ENCODE assay signal across 8 cellular contexts in the genomic region with DNA sequence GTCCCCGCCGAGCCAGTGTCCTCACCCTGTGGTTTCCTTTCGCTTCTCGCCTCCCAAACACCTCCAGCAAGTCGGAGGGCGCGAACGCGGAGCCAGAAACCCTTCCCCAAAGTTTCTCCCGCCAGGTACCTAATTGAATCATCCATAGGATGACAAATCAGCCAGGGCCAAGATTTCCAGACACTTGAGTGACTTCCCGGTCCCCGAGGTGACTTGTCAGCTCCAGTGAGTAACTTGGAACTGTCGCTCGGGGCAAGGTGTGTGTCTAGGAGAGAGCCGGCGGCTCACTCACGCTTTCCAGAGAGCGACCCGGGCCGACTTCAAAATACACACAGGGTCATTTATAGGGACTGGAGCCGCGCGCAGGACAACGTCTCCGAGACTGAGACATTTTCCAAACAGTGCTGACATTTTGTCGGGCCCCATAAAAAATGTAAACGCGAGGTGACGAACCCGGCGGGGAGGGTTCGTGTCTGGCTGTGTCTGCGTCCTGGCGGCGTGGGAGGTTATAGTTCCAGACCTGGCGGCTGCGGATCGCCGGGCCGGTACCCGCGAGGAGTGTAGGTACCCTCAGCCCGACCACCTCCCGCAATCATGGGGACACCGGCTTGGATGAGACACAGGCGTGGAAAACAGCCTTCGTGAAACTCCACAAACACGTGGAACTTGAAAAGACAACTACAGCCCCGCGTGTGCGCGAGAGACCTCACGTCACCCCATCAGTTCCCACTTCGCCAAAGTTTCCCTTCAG. TPM values are rescaled to one million over a fixed set of nuclear protein-coding genes. Genes with fewer than 3 reads are reported as not detected.
DNase-seq lines count a peak whose midpoint lies in the region; ATAC-seq and TF ChIP-seq lines count a peak whose summit lies in the region.

No MANE protein-coding gene starts in this region.

- no peaks in the 10 kb centered on the region for H3K36me3 Mint-ChIP-seq in GM23338 (ENCODE audit: low read depth)

- peaks cover 15% of the 10 kb centered on the region for H3K4me1 Mint-ChIP-seq in GM23338

- H3K27ac ChIP-seq in GM23338 (ENCODE audit: low read depth) (no peak overlapping the region), PC-9 (peak overlapping the region; percentile 94), adipose tissue (ENCODE audit: low read depth, low read length) (peak overlapping the region; percentile 91), sigmoid colon (peak overlapping the region; percentile 78 to 93 (median 92))

- peaks cover 68% of the 10 kb centered on the region for H3K27me3 ChIP-seq in GM23338 (ENCODE audit: insufficient read depth)
- no peaks in the 10 kb centered on the region for H3K27me3 ChIP-seq in PC-9 (ENCODE audit: insufficient read depth, low read depth)
- H3K27me3 ChIP-seq in sigmoid colon, result no peaks in the 10 kb centered on the region

- H2AFZ ChIP-seq in GM23338 (peak overlapping the region; percentile 96), PC-9 (peak overlapping the region; percentile 86)

- H3F3A ChIP-seq in GM23338 (replicated peaks; ENCODE audit: low read depth) (no peaks in the 10 kb centered on the region), PC-9 (ENCODE audit: insufficient read depth, low read depth) (peaks cover 41% of the 10 kb centered on the region)

- ATAC-seq in GM23338 (0 out of 3 replicates have a peak, but pooled peaks have one; percentile 2), GM19324 (IDR thresholded peaks at IDR 0.05; ENCODE audit: low FRiP score, unreplicated experiment) (no peak)

- no peak for TF ChIP-seq CTCF in GM23338 (conservative IDR thresholded peaks at IDR 0.05; ENCODE audit: low read depth in 2 of 2)
- TF ChIP-seq CTCF in PC-9 (conservative IDR thresholded peaks at IDR 0.05), result no peak
- no peak for TF ChIP-seq CTCF in sigmoid colon (IDR thresholded peaks at IDR 0.05)

- H3K4me2 ChIP-seq in GM23338, result peak overlapping the region; percentile 96
- H3K4me2 ChIP-seq in PC-9, result peak overlapping the region; percentile 95

- DNase-seq in D341Med (ENCODE audit: low spot score) (peak; percentile 42), GM23338 (ENCODE audit: low spot score) (peak; percentile 51), PC-9 (peak; percentile 39 to 76), hepatic stellate cell (ENCODE audit: low spot score) (peak; percentile 29), sigmoid colon (peak; percentile 70), OCI-M2 (lab: John Stamatoyannopoulos, UW; ENCODE audit: unreplicated experiment) (no peak)

- POLR2A ChIA-PET in PC-9 (lab: Charles Lee; ENCODE audit: unreplicated experiment), result no interaction called here

- no peaks in the 10 kb centered on the region for H3K9me3 Mint-ChIP-seq in GM23338

- TF ChIP-seq POLR2A in sigmoid colon (IDR thresholded peaks at IDR 0.05), result no peak

- H3K4me1 ChIP-seq in GM23338 (ENCODE audit: insufficient read depth), result peaks cover 4% of the 10 kb centered on the region; the same call in 1 of the 2 replicates
- peaks cover 47% of the 10 kb centered on the region for H3K4me1 ChIP-seq in PC-9 (replicated peaks; ENCODE audit: insufficient read depth)
- peaks cover 0 to 17% (median 4%) of the 10 kb centered on the region in 4 donors for H3K4me1 ChIP-seq in sigmoid colon

- WGBS in adipose tissue, 3 donors, result 0 to 1% (median 0%) methylated on average over 54 of the region's 54 CpGs
- 0 to 1% methylated on average over 54 of the region's 54 CpGs for WGBS in sigmoid colon, 2 donors

- H3K9me2 ChIP-seq in GM23338 (ENCODE audit: insufficient read depth) (no peaks in the 10 kb centered on the region), PC-9 (ENCODE audit: insufficient read depth) (no peaks in the 10 kb centered on the region)

- peaks cover 40% of the 10 kb centered on the region for H3K27me3 Mint-ChIP-seq in GM23338 (ENCODE audit: insufficient read depth, low read depth, poor library complexity)

- peak overlapping the region; percentile 85 for H3K4me3 ChIP-seq in GM23338
- H3K4me3 ChIP-seq in PC-9, result peak overlapping the region; percentile 90
- H3K4me3 ChIP-seq in sigmoid colon, result peak overlapping the region; percentile 61 to 86 (median 66)

- intact Hi-C loops in PC-9 (cut with micrococcal nuclease; ENCODE audit: unreplicated experiment) (loop anchor here (1.0 to 10.0 kb wide), 7 partner anchors 36 to 566 kb away; no protein-coding TSS in a partner anchor), sigmoid colon (cut with DNase I) (loop anchor here (5.0 to 10.0 kb wide), 4 partner anchors 221 to 771 kb away; partner anchors contain the start of genes JAK2 and RFX3)

- CTCF ChIA-PET in PC-9 (lab: Charles Lee), result interaction anchor here (0.6 kb wide), 1 partner anchor 14 kb away, joined by 6 read pairs; no protein-coding TSS in a partner anchor

- H3K79me2 ChIP-seq in GM23338 (replicated peaks; ENCODE audit: insufficient read depth) (no peaks in the 10 kb centered on the region), PC-9 (ENCODE audit: low read depth) (peaks cover 17% of the 10 kb centered on the region; the same call in 1 of the 2 replicates)

- peak overlapping the region; percentile 91 for H3K4me3 Mint-ChIP-seq in GM23338

- H4K20me1 ChIP-seq in GM23338 (replicated peaks; ENCODE audit: insufficient read depth) (no peaks in the 10 kb centered on the region), PC-9 (ENCODE audit: insufficient read depth) (no peaks in the 10 kb centered on the region)

- BruUV-seq in PC-9 (replicated peaks; lab: Mats Ljungman, UMichigan), result TSS peak; percentile 31

- no peaks in the 10 kb centered on the region for H3K36me3 ChIP-seq in GM23338 (ENCODE audit: insufficient read depth)
- H3K36me3 ChIP-seq in PC-9 (ENCODE audit: low read depth), result no peaks in the 10 kb centered on the region
- no peaks in the 10 kb centered on the region for H3K36me3 ChIP-seq in sigmoid colon

- H3K27ac Mint-ChIP-seq in GM23338, result no peak overlapping the region

- no peak for TF ChIP-seq EP300 in sigmoid colon (IDR thresholded peaks at IDR 0.05)

- H3K9me3 ChIP-seq in PC-9 (ENCODE audit: insufficient read depth, low read depth) (no peaks in the 10 kb centered on the region), sigmoid colon (no peaks in the 10 kb centered on the region)

TF ChIP-seq in GM23338, 12 proteins besides CTCF, POLR2A, EP300 and RAD21:
- TF ChIP-seq NANOG (IDR thresholded peaks at IDR 0.05; ENCODE audit: borderline replicate concordance) (no peak), EZH2 (IDR thresholded peaks at IDR 0.05; ENCODE audit: low read depth, unreplicated experiment) (peak; percentile 85)

RNA-seq across cellular contexts. Expression of gene GLIS3, which starts 1.4 kb away (rescaled TPM):
- 0.16 and 0.52 TPM in 2 replicates for total RNA-seq in GM23338 (2014; rRNA removed; shearing (Covaris generic))
- 0.14 and 0.39 TPM in 2 replicates for polyA plus RNA-seq in GM23338 (2016; fragmentation: Nextera tagmentation; extraction: Ambion mirVana)
- 20.5 and 23.4 TPM in 2 replicates for total RNA-seq in PC-9 (2021)
- polyA plus RNA-seq in adipose tissue, result 10 to 100 TPM in 1 of 3 donors, 1 to 10 TPM in 2; 3.5 to 11.2 (median 8.7) TPM
- total RNA-seq in sigmoid colon, result 10 to 100 TPM; 13.2 to 19.1 (median 17.9) TPM
- 1 to 10 TPM; 1.2 to 3.0 (median 1.4) TPM for polyA plus RNA-seq in sigmoid colon
